In the genomic region with DNA sequence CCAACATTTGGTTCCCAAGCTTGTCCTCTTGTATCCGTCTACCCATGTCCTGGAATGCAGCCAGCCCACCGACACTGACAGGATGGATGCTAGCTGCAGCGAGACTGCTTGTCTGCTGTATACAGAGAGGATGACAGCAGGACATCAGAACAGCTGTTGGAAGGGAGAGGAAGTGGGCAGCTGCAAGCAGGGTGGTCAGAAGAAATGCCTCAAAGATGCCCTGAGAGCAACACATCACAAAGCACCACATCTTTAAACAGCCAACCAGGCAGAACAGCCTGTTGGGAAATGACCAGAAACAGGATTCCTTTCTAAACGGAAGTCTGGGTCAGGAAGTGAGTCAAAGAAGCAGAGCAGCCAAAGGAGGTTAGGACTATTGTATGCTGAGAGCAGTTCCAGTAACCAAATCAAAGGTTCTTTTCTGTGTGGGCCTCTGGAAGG, we compare ENCODE assay signal across 9 cellular contexts.
DNase-seq lines count a peak whose midpoint lies in the region; ATAC-seq and TF ChIP-seq lines count a peak whose summit lies in the region.
"Had no signal": no experiment of that assay in that cellular context is flagged by ENCODE, and none has a peak within 500 bp of the region (broad histone marks: within the 10 kb centered on the region; RNA-seq: fewer than 3 reads in every experiment).

No MANE protein-coding gene starts in this region.

- no peak for TF ChIP-seq EP300 in esophagus muscularis mucosa (IDR thresholded peaks at IDR 0.05)

- H3K36me3 Mint-ChIP-seq in T-cell, result no peaks in the 10 kb centered on the region

- intact Hi-C loops in esophagus muscularis mucosa (cut with DNase I), result no loop called here
- intact Hi-C loops in esophagus squamous epithelium (cut with DNase I), result no loop called here

- no peaks in the 10 kb centered on the region for H3K36me3 ChIP-seq in esophagus muscularis mucosa
- no peaks in the 10 kb centered on the region for H3K36me3 ChIP-seq in esophagus squamous epithelium

- H3K27ac ChIP-seq in esophagus muscularis mucosa (replicated peaks in 1 of 4) (no peak overlapping the region), esophagus squamous epithelium (no peak overlapping the region)

- WGBS in esophagus muscularis mucosa, result 17% methylated on average over 4 of the region's 4 CpGs
- 8 to 24% methylated on average over 3 to 4 of the region's 4 CpGs for WGBS in esophagus squamous epithelium, 2 donors

- TF ChIP-seq POLR2A in esophagus muscularis mucosa (IDR thresholded peaks at IDR 0.05; ENCODE audit: low read depth), result no peak
- no peak for TF ChIP-seq POLR2A in esophagus squamous epithelium (IDR thresholded peaks at IDR 0.05)

- in situ Hi-C loops in KBM-7 (cut with MboI; ENCODE audit: low pct_unique_long_range_greater_than_20kb, low sequenced_read_pairs), result no loop called here

- H3K4me1 ChIP-seq in esophagus muscularis mucosa (peaks cover 0 to 7% (median 3%) of the 10 kb centered on the region in 4 donors), esophagus squamous epithelium (peaks cover 0 to 25% (median 0%) of the 10 kb centered on the region in 3 donors)

- CTCF ChIA-PET in T-cell (lab: Charles Lee), result no interaction called here

- H3K9me3 Mint-ChIP-seq in T-cell, result no peaks in the 10 kb centered on the region

- no peak overlapping the region for H3K27ac Mint-ChIP-seq in T-cell

- peaks cover 0 to 3% (median 0%) of the 10 kb centered on the region in 3 donors for H3K4me1 Mint-ChIP-seq in T-cell

- H3K4me3 Mint-ChIP-seq in T-cell, result no peak overlapping the region

- ATAC-seq in GM19395 (IDR thresholded peaks at IDR 0.05; ENCODE audit: unreplicated experiment) (peak; percentile 63), T-cell (replicated peaks in 1 of 4) (no peak)
- ATAC-seq in activated CD4-positive, CD25-positive, alpha-beta regulatory T cell treated with anti-CD3 and anti-CD28 coated beads, Interleukin-2, amount 50 U/mL, for 24 hours, result no peak

- H3K9me3 ChIP-seq in esophagus muscularis mucosa (no peaks in the 10 kb centered on the region), esophagus squamous epithelium (no peaks in the 10 kb centered on the region)

- no peaks in the 10 kb centered on the region for H3K27me3 ChIP-seq in esophagus muscularis mucosa
- H3K27me3 ChIP-seq in esophagus squamous epithelium, result no peaks in the 10 kb centered on the region

- TF ChIP-seq CTCF in esophagus muscularis mucosa (IDR thresholded peaks at IDR 0.05), result no peak
- TF ChIP-seq CTCF in GM20000 (IDR thresholded peaks at IDR 0.05; ENCODE audit: extremely low read depth, missing control alignments), result no peak
- TF ChIP-seq CTCF in esophagus squamous epithelium (IDR thresholded peaks at IDR 0.05), result no peak

- peaks cover 0 to 2% of the 10 kb centered on the region in 2 donors for H3K27me3 Mint-ChIP-seq in T-cell

- DNase-seq in AG08395 (ENCODE audit: low spot score) (peak; percentile 77), KBM-7 (peak; percentile 30), esophagus muscularis mucosa (ENCODE audit: extremely low spot score) (peak; percentile 68), GM20000 (ENCODE audit: low spot score) (no peak), T-cell (no peak), esophagus squamous epithelium (lab: John Stamatoyannopoulos, UW) (no peak)
- DNase-seq: occipital lobe had no signal

- H3K4me3 ChIP-seq in esophagus muscularis mucosa (no peak overlapping the region), esophagus squamous epithelium (peak overlapping the region in 1 of 4 donors; percentile 26)

- POLR2A ChIA-PET in T-cell (lab: Charles Lee), result no interaction called here

Comparison
In these comparisons a context has a peak if more than half of its experiments do, and no peak if none do; other contexts are left out.
1. DNase-seq: peak in AG08395 (single experiment), KBM-7 (single experiment) and esophagus muscularis mucosa (single experiment); none in GM20000 (single experiment), T-cell (0 of 34) and esophagus squamous epithelium (single experiment).